8 cellular contexts compared by ENCODE assay signal in the genomic region with DNA sequence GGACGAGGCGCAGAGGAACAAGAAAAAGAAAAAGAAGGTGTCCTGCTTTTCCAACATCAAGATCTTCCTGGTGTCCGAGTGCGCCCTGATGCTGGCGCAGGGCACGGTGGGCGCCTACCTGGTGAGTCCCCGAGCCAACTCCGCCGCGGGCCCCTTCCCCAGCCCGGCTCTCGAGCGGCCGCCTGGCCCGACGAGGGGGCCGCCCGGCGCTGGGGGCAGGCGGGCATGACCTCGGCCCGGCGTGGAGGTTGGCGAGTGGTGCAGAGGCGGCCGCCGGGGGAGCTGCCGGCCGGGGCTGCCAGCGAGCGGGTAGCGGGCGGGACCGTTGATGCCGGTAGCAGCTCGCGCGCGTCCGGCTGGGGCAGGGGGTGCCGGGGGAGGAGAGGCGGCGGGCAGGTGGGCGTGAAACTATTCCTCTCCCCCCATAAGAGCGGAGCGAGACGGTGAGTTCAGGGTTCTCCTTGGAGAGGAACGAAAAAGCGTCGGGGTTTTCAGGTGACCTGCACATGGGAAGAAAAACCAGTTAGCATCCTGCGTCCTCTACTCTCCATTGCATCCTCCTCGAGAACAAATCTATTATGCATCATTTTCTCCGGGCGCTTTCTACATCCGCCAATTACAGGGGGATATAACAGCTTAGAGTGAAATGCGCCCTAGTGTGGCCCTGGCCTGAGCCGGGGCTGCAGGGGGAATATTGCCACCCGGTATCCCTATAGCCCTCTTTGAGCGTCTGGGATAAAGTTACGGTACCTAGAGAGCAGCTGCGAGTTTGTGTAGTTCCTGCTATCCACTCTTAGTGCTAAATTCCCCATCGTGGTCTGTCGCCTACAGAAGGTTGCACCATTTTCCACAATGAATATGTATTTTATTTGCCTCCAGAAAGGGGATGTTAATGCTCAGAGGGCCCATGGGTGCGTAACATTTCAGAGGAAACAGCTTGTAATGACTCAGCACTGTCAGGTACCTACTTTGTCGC. TPM values are rescaled to one million over a fixed set of nuclear protein-coding genes. Genes with fewer than 3 reads are reported as not detected.
DNase-seq lines count a peak whose midpoint lies in the region; ATAC-seq and TF ChIP-seq lines count a peak whose summit lies in the region.

No MANE protein-coding gene starts in this region.

- TF ChIP-seq CTCF in fibroblast of mammary gland (conservative IDR thresholded peaks at IDR 0.05; ENCODE audit: control insufficient read depth, insufficient read depth, low read depth, low read length) (no peak), thyroid gland (IDR thresholded peaks at IDR 0.05) (peak in 3 of 6 experiments; percentile 22 to 35 (median 27))

- peaks cover 3 to 16% (median 5%) of the 10 kb centered on the region in 7 donors for H3K9me3 Mint-ChIP-seq in naive B cell

- intact Hi-C loops in thyroid gland (cut with DNase I): loop anchor here (5.0 to 10.0 kb wide), 2 partner anchors 91 to 223 kb away; no protein-coding TSS in a partner anchor

- 11 to 15% methylated on average over 31 to 46 of the region's 66 CpGs for WGBS in thyroid gland, 2 donors

- ATAC-seq in naive B cell (ENCODE audit: low read depth in 2 of 2) (peak in 1 of 2 donors; percentile 24), HG02981 (IDR thresholded peaks at IDR 0.05; ENCODE audit: unreplicated experiment) (no peak), GM19463 (IDR thresholded peaks at IDR 0.05; ENCODE audit: unreplicated experiment) (no peak)

- H3K4me1 Mint-ChIP-seq in naive B cell: peaks cover 20 to 29% (median 25%) of the 10 kb centered on the region in 3 donors

- no peaks in the 10 kb centered on the region for H3K36me3 ChIP-seq in thyroid gland

- H3K9me3 ChIP-seq in thyroid gland: no peaks in the 10 kb centered on the region

- DNase-seq in NOMO-1 (lab: John Stamatoyannopoulos, UW; ENCODE audit: unreplicated experiment in 2 of 2): peak; percentile 50 to 83
- peak; percentile 18 for DNase-seq in activated T-helper 1 cell treated with Interleukin-2 at 50 U/mL for 16 hours (ENCODE audit: low read depth)
- DNase-seq in fibroblast of mammary gland (ENCODE audit: low read depth): peak; percentile 6
- peak; percentile 9 for DNase-seq in naive B cell
- DNase-seq in thyroid gland: peak; percentile 74

- peaks cover 35 to 48% of the 10 kb centered on the region in 2 donors for H3K4me1 ChIP-seq in thyroid gland

- no peaks in the 10 kb centered on the region for H3K27me3 ChIP-seq in thyroid gland

- H3K27me3 Mint-ChIP-seq in naive B cell: peaks cover 59 to 65% (median 63%) of the 10 kb centered on the region in 3 donors

- peak overlapping the region; percentile 88 to 93 (median 92) for H3K27ac ChIP-seq in thyroid gland

- TF ChIP-seq POLR2A in thyroid gland (IDR thresholded peaks at IDR 0.05): no peak

- H3K4me3 ChIP-seq in GM08714 (ENCODE audit: low read length) (peak overlapping the region; percentile 74), fibroblast of mammary gland (ENCODE audit: control insufficient read depth, low read depth, low read length) (peak overlapping the region; percentile 57), thyroid gland (replicated peaks in 1 of 3) (peak overlapping the region; percentile 17 to 60 (median 54))

- H3K4me3 Mint-ChIP-seq in naive B cell: peak overlapping the region; percentile 40 to 83 (median 61)

- H3K27ac Mint-ChIP-seq in naive B cell: no peak overlapping the region

- H3K36me3 Mint-ChIP-seq in naive B cell: peaks cover 0 to 10% of the 10 kb centered on the region in 2 donors

RNA-seq across cellular contexts. Expression of gene SLCO3A1, which starts 0.7 kb away (rescaled TPM):
- under 1 TPM in 4 of 6 donors, not detected in 2; 0.25 to 0.73 (median 0.47) TPM for polyA plus RNA-seq in naive B cell (ENCODE audit: low read depth in 6 of 6)
- 10 to 100 TPM; 23.3 to 31.4 (median 28.0) TPM for total RNA-seq in thyroid gland

Comparison
In these comparisons a context has a peak if more than half of its experiments do, and no peak if none do; other contexts are left out.
1. DNase-seq: peak in every context shown above with its lines; median percentile 74 in thyroid gland; 66 in NOMO-1; 18 in activated T-helper 1 cell treated with Interleukin-2 at 50 U/mL for 16 hours; 9 in naive B cell; 6 in fibroblast of mammary gland.